1 cellular context compared by ENCODE assay signal in the genomic region with DNA sequence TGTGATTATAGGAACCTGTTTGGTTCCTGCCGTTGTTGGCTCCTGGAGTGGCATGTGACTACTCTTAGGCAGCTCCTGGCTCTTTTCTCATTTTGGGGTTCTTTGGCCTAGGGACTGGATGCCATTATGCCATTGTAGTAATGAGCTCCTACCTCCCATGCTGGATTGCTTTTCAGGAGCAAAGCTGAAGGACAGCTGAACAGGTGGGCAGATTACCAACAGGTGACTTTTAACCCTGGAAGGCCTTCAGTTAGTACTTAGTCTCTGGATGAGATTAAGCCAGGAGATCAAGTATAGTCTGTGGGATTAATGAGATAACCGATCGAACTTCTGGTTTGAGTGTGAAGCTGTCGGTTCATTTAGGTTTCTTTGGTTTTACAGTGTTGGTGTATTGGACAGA.
TF ChIP-seq lines count a peak whose summit lies in the region.

No MANE protein-coding gene starts in this region.

TF ChIP-seq in WTC11, 78 proteins besides CTCF, POLR2A, EP300 and RAD21 (continued from another document):
- TF ChIP-seq, protein P1, sequence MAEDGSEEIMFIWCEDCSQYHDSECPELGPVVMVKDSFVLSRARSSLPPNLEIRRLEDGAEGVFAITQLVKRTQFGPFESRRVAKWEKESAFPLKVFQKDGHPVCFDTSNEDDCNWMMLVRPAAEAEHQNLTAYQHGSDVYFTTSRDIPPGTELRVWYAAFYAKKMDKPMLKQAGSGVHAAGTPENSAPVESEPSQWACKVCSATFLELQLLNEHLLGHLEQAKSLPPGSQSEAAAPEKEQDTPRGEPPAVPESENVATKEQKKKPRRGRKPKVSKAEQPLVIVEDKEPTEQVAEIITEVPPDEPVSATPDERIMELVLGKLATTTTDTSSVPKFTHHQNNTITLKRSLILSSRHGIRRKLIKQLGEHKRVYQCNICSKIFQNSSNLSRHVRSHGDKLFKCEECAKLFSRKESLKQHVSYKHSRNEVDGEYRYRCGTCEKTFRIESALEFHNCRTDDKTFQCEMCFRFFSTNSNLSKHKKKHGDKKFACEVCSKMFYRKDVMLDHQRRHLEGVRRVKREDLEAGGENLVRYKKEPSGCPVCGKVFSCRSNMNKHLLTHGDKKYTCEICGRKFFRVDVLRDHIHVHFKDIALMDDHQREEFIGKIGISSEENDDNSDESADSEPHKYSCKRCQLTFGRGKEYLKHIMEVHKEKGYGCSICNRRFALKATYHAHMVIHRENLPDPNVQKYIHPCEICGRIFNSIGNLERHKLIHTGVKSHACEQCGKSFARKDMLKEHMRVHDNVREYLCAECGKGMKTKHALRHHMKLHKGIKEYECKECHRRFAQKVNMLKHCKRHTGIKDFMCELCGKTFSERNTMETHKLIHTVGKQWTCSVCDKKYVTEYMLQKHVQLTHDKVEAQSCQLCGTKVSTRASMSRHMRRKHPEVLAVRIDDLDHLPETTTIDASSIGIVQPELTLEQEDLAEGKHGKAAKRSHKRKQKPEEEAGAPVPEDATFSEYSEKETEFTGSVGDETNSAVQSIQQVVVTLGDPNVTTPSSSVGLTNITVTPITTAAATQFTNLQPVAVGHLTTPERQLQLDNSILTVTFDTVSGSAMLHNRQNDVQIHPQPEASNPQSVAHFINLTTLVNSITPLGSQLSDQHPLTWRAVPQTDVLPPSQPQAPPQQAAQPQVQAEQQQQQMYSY (CRISPR knock-in tag; IDR thresholded peaks at IDR 0.05): no peak
- no peak for TF ChIP-seq GABPB1 (CRISPR knock-in tag; IDR thresholded peaks at IDR 0.05)
- TF ChIP-seq ZBTB21 (CRISPR knock-in tag; IDR thresholded peaks at IDR 0.05; ENCODE audit: borderline replicate concordance): no peak
- no peak for TF ChIP-seq ZNF671 (CRISPR knock-in tag; IDR thresholded peaks at IDR 0.05)
- TF ChIP-seq IRF2 (CRISPR knock-in tag; IDR thresholded peaks at IDR 0.05; ENCODE audit: borderline replicate concordance, low read depth): no peak
- TF ChIP-seq, protein P2, sequence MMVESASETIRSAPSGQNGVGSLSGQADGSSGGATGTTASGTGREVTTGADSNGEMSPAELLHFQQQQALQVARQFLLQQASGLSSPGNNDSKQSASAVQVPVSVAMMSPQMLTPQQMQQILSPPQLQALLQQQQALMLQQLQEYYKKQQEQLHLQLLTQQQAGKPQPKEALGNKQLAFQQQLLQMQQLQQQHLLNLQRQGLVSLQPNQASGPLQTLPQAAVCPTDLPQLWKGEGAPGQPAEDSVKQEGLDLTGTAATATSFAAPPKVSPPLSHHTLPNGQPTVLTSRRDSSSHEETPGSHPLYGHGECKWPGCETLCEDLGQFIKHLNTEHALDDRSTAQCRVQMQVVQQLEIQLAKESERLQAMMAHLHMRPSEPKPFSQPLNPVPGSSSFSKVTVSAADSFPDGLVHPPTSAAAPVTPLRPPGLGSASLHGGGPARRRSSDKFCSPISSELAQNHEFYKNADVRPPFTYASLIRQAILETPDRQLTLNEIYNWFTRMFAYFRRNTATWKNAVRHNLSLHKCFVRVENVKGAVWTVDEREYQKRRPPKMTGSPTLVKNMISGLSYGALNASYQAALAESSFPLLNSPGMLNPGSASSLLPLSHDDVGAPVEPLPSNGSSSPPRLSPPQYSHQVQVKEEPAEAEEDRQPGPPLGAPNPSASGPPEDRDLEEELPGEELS (CRISPR knock-in tag; IDR thresholded peaks at IDR 0.05): no peak
- TF ChIP-seq NFATC4 (CRISPR knock-in tag; IDR thresholded peaks at IDR 0.05): no peak
- TF ChIP-seq HMGA2 (CRISPR knock-in tag; IDR thresholded peaks at IDR 0.05): no peak
- TF ChIP-seq, protein P3, sequence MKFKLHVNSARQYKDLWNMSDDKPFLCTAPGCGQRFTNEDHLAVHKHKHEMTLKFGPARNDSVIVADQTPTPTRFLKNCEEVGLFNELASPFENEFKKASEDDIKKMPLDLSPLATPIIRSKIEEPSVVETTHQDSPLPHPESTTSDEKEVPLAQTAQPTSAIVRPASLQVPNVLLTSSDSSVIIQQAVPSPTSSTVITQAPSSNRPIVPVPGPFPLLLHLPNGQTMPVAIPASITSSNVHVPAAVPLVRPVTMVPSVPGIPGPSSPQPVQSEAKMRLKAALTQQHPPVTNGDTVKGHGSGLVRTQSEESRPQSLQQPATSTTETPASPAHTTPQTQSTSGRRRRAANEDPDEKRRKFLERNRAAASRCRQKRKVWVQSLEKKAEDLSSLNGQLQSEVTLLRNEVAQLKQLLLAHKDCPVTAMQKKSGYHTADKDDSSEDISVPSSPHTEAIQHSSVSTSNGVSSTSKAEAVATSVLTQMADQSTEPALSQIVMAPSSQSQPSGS (CRISPR knock-in tag; IDR thresholded peaks at IDR 0.05; ENCODE audit: borderline replicate concordance, low read depth): no peak
- no peak for TF ChIP-seq ZNF416 (CRISPR knock-in tag; IDR thresholded peaks at IDR 0.05)
- no peak for TF ChIP-seq JUN (CRISPR knock-in tag; IDR thresholded peaks at IDR 0.05)
- no peak for TF ChIP-seq TEAD1 (CRISPR knock-in tag; IDR thresholded peaks at IDR 0.05)
- TF ChIP-seq KAT7 (CRISPR knock-in tag; IDR thresholded peaks at IDR 0.05; ENCODE audit: borderline replicate concordance): no peak
TF ChIP-seq in WTC11: peak in this region for 0.
